8 cellular contexts compared by ENCODE assay signal in genomic region chr17:6651483-6652452, GRCh38. TPM values are rescaled to one million over a fixed set of nuclear protein-coding genes. Genes with fewer than 3 reads are reported as not detected.
DNase-seq lines count a peak whose midpoint lies in the region; ATAC-seq and TF ChIP-seq lines count a peak whose summit lies in the region.

C17orf100 (plus strand) TSS chr17:6651762; CDS start chr17:6651914, 152 bp downstream.
MED31 (minus strand) TSS chr17:6651605; CDS start chr17:6651528, 77 bp downstream.

- peaks cover 25% of the 10 kb centered on the region for H3K4me1 Mint-ChIP-seq in type B pancreatic cell (ENCODE audit: unreplicated experiment)

- TF ChIP-seq CTCF in GM12865 (IDR thresholded peaks at IDR 0.05; ENCODE audit: insufficient read depth, low read depth, low read length, missing control alignments) (no peak), adrenal gland (IDR thresholded peaks at IDR 0.05) (peak in 1 of 6 experiments; percentile 15), heart left ventricle (IDR thresholded peaks at IDR 0.05) (peak in 1 of 12 donors; percentile 6), type B pancreatic cell (conservative IDR thresholded peaks at IDR 0.05) (no peak)

- peaks cover 36% of the 10 kb centered on the region for H3K27me3 Mint-ChIP-seq in type B pancreatic cell

- H3K36me3 ChIP-seq in adrenal gland (replicated peaks in 1 of 2), result peaks cover 0 to 18% of the 10 kb centered on the region in 2 donors
- H3K36me3 ChIP-seq in heart left ventricle, result peaks cover 0 to 33% (median 27%) of the 10 kb centered on the region in 9 donors

- intact Hi-C loops in adrenal gland (cut with DNase I) (no loop called here), heart left ventricle (cut with DNase I) (loop anchor here in 1 of 10 donors (5.0 kb wide), 1 partner anchor 361 kb away; the partner anchor contains the start of gene RNASEK)

- H3K4me1 ChIP-seq in adrenal gland (replicated peaks in 1 of 2) (peaks cover 18 to 34% of the 10 kb centered on the region in 2 donors), heart left ventricle (peaks cover 4 to 48% (median 26%) of the 10 kb centered on the region in 12 donors)

- H3K9me3 ChIP-seq in adrenal gland (replicated peaks in 1 of 3) (no peaks in the 10 kb centered on the region), heart left ventricle (no peaks in the 10 kb centered on the region)

- TF ChIP-seq POLR2A in adrenal gland (IDR thresholded peaks at IDR 0.05) (peak; percentile 13 to 63), heart left ventricle (IDR thresholded peaks at IDR 0.05) (peak in 1 of 2 donors; percentile 69)

- no peaks in the 10 kb centered on the region for H3K9me3 Mint-ChIP-seq in type B pancreatic cell

- H3K4me3 ChIP-seq in GM12865 (ENCODE audit: low read depth, low read length), result peak within 1 kb of the TSS; percentile 99
- peak within 1 kb of the TSS; percentile 38 to 99 (median 90) for H3K4me3 ChIP-seq in adrenal gland
- peak within 1 kb of the TSS; percentile 59 to 93 (median 81) for H3K4me3 ChIP-seq in heart left ventricle

- 3 to 6% (median 5%) methylated on average over 15 to 79 of the region's 79 CpGs for WGBS in adrenal gland, 4 donors
- 7 to 25% (median 10%) methylated on average over 27 to 79 of the region's 79 CpGs for WGBS in heart left ventricle, 4 donors

- H3K27ac ChIP-seq in adrenal gland, result peak within 1 kb of the TSS; percentile 72 to 90 (median 87)
- H3K27ac ChIP-seq in heart left ventricle, result peak within 1 kb of the TSS in 11 of 12 donors; percentile 67 to 91 (median 78)

- H3K27me3 ChIP-seq in adrenal gland, result no peaks in the 10 kb centered on the region
- peaks cover 3 to 33% (median 17%) of the 10 kb centered on the region in 9 donors for H3K27me3 ChIP-seq in heart left ventricle

- DNase-seq in GM12865 (ENCODE audit: low read depth), result peak; percentile 96
- DNase-seq in NCI-H1436 treated with DMSO at 0.1 percent for 48 hours (lab: John Stamatoyannopoulos, UW), result peak; percentile 42
- DNase-seq in T follicular helper cell (ENCODE audit: low read depth), result peak; percentile 91
- DNase-seq in adrenal gland, result peak; percentile 94 to 98 (median 97)
- peak; percentile 94 to 98 (median 96) for DNase-seq in heart left ventricle
- peak; percentile 85 for DNase-seq in pons (ENCODE audit: low spot score)
- DNase-seq in type B pancreatic cell (ENCODE audit: extremely low spot score, unreplicated experiment), result peak; percentile 96

- H3K4me3 Mint-ChIP-seq in type B pancreatic cell, result peak within 1 kb of the TSS; percentile 100

- peak; percentile 95 for ATAC-seq in HG02798 (IDR thresholded peaks at IDR 0.05; ENCODE audit: poor library complexity, unreplicated experiment)
- peak; percentile 99 to 100 (median 100) for ATAC-seq in heart left ventricle

- H3K27ac Mint-ChIP-seq in type B pancreatic cell, result peak within 1 kb of the TSS; percentile 97

- H3K36me3 Mint-ChIP-seq in type B pancreatic cell, result peaks cover 3% of the 10 kb centered on the region

RNA-seq across cellular contexts. Expression of gene C17orf100, which starts in this region (rescaled TPM):
- total RNA-seq in adrenal gland (1 to 10 TPM in 6 of 8 donors, under 1 TPM in 2; 0.87 to 2.8 (median 2.1) TPM), heart left ventricle (under 1 TPM; 0.30 to 0.75 (median 0.56) TPM), type B pancreatic cell (ENCODE audit: low replicate concordance) (3.9 and 4.3 TPM in 2 replicates)
- polyA plus RNA-seq in adrenal gland (1 to 10 TPM; 1.7 to 3.6 (median 2.9) TPM), heart left ventricle (under 1 TPM; 0.84 to 0.86 TPM)

RNA-seq across cellular contexts. Expression of gene MED31, which starts in this region (rescaled TPM):
- total RNA-seq in adrenal gland, result 10 to 100 TPM in 6 of 8 donors, 1 to 10 TPM in 2; 8.0 to 30.7 (median 19.6) TPM
- polyA plus RNA-seq in adrenal gland, result 10 to 100 TPM; 17.5 to 57.3 (median 19.0) TPM
- total RNA-seq in heart left ventricle, result 10 to 100 TPM in 7 of 9 donors, 1 to 10 TPM in 2; 5.4 to 17.5 (median 13.7) TPM
- 10 to 100 TPM; 18.7 to 20.9 TPM for polyA plus RNA-seq in heart left ventricle
- total RNA-seq in type B pancreatic cell (ENCODE audit: low replicate concordance), result 17.6 and 25.3 TPM in 2 replicates

Comparison
In these comparisons a context has a peak if more than half of its experiments do, and no peak if none do; other contexts are left out.
1. Peak in every context shown above with its lines: DNase-seq, ATAC-seq, H3K4me3 ChIP-seq and H3K27ac ChIP-seq.
2. DNase-seq: peak in every context shown above with its lines; median percentile 97 in adrenal gland; 96 in GM12865; 96 in heart left ventricle; 96 in type B pancreatic cell; 91 in T follicular helper cell; 85 in pons; 42 in NCI-H1436 treated with DMSO at 0.1 percent for 48 hours.